ENCODE assay signal across 7 cellular contexts in the genomic region with DNA sequence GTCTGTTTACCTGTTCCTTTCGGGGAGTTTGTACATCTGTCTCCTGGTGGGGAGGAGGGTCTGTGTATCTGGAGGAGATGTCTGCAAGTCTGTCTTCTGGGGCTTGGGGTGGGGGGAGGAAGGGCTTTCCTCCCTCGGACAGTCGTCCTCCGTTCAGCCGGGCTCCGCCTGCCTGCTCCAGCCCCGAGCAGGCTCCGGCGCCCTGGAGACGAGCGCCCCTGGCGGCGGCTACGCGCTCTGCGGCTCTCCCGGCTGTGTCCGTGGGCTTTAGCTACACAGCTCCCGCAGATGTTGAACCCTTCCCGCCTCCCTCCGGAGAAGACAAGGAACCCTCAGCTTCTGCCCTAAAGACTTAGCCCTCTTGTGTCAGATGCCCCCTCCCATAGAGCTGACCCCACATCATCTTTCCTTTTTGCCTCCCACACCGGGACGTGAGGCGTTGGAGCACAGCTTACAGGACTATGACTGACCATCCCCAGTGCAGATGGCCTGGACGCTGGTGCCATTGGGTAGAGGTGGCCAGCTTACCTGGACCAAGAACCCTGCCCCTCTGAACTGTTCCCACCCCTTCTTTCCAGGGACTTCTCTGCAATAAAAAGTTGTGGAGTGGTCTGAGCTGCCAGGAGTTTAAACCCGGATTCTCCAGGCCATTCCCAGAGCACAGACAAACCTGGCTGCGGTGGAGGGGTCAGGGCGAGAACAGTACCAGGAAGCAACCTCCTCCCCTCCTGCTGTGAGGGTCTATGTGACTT.
A peak's percentile ranks its signal among the peaks of the same experiment; 100 is the strongest.
DNase-seq lines count a peak whose midpoint lies in the region; ATAC-seq and TF ChIP-seq lines count a peak whose summit lies in the region.

No MANE protein-coding gene starts in this region.

- peak; percentile 65 for ATAC-seq in HG03095 (IDR thresholded peaks at IDR 0.05; ENCODE audit: unreplicated experiment)

- peak; percentile 99 for TF ChIP-seq CTCF in GM12873 (IDR thresholded peaks at IDR 0.05; ENCODE audit: insufficient read depth, low read depth, low read length, missing control alignments)

- DNase-seq in NCI-H82 (lab: John Stamatoyannopoulos, UW) (peak; percentile 76), epidermal melanocyte (ENCODE audit: insufficient read length, low spot score) (peak; percentile 74), middle frontal gyrus (ENCODE audit: extremely low spot score, low spot score) (peak; percentile 71)
- peak; percentile 31 to 69 (median 61) for DNase-seq in activated CD8-positive, alpha-beta memory T cell treated with anti-CD3 and anti-CD28 coated beads for 48 hours (ENCODE audit: low read depth in 2 of 3, low spot score in 2 of 3)
- DNase-seq in stimulated activated CD8-positive, alpha-beta memory T cell treated with anti-CD3 and anti-CD28 coated beads, Interleukin-2, amount 100 ng/mL, for 1 hour (ENCODE audit: low read depth in 2 of 2): peak; percentile 33 to 52

Comparison
In these comparisons a context has a peak if more than half of its experiments do, and no peak if none do; other contexts are left out.
1. Peak in every context shown above with its lines: DNase-seq and ATAC-seq.